ENCODE assay signal across 1 cellular context in the genomic region with DNA sequence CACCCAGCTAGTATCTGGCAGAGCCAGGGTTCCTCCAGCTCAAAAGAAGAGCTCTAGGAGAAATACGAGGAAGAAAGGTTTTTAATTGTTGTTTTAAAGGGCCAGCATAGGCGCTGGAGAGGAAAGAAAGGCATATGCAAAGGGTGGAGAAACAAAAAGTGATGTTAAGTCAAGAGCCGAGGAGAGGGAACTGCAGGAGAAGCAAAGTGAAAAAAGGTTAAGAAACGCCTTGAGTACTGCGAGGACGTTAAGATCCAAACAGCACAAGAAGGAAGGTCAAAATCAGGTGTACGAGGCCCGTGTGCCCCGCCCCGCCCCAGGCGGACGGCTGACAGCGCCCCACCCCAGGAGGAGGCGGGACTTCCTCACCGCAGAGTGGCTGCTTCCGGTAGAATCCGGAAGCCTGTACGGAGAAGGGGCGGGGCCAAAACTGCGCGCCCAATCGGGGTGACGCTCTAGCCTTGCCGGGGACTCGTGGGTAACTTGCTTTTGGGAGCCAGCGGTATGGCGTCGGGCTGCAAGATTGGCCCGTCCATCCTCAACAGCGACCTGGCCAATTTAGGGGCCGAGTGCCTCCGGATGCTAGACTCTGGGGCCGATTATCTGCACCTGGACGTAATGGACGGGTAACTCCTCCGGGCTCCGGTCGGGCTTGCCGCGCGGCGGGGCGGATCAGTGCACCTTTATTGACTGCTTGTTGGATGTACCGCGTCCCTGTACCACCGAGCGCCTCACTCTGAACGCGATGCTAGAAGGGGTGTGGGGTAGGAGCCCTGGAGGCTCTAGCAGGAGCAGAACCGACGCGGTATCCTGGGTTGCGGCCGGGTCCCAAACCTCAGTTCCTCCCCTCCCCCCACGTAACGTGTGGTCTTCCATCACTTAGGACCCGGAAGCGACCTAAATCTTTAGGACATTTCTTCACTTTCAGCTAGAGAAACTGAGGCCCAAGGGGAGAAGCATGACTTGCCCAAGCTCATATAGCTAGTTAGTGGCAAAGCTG.
TF ChIP-seq lines count a peak whose summit lies in the region.

A gene (plus strand): TSS at position 481 of the 1,000 bp plus-strand sequence. CDS start 24 bp downstream, at position 505.

TF ChIP-seq in HepG2, 621 proteins besides CTCF, POLR2A, EP300 and RAD21 (continued from another document and continues in another):
- TF ChIP-seq, protein P1, sequence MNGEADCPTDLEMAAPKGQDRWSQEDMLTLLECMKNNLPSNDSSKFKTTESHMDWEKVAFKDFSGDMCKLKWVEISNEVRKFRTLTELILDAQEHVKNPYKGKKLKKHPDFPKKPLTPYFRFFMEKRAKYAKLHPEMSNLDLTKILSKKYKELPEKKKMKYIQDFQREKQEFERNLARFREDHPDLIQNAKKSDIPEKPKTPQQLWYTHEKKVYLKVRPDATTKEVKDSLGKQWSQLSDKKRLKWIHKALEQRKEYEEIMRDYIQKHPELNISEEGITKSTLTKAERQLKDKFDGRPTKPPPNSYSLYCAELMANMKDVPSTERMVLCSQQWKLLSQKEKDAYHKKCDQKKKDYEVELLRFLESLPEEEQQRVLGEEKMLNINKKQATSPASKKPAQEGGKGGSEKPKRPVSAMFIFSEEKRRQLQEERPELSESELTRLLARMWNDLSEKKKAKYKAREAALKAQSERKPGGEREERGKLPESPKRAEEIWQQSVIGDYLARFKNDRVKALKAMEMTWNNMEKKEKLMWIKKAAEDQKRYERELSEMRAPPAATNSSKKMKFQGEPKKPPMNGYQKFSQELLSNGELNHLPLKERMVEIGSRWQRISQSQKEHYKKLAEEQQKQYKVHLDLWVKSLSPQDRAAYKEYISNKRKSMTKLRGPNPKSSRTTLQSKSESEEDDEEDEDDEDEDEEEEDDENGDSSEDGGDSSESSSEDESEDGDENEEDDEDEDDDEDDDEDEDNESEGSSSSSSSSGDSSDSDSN (CRISPR knock-in tag; IDR thresholded peaks at IDR 0.05): peak; percentile 67
- 0 out of 2 replicates have a peak, but pooled peaks have one; percentile 45 for TF ChIP-seq ZNF550 (CRISPR knock-in tag; IDR thresholded peaks at IDR 0.05; ENCODE audit: borderline replicate concordance)
- TF ChIP-seq MLLT10 (CRISPR knock-in tag; IDR thresholded peaks at IDR 0.05): no peak
- TF ChIP-seq, protein P2, sequence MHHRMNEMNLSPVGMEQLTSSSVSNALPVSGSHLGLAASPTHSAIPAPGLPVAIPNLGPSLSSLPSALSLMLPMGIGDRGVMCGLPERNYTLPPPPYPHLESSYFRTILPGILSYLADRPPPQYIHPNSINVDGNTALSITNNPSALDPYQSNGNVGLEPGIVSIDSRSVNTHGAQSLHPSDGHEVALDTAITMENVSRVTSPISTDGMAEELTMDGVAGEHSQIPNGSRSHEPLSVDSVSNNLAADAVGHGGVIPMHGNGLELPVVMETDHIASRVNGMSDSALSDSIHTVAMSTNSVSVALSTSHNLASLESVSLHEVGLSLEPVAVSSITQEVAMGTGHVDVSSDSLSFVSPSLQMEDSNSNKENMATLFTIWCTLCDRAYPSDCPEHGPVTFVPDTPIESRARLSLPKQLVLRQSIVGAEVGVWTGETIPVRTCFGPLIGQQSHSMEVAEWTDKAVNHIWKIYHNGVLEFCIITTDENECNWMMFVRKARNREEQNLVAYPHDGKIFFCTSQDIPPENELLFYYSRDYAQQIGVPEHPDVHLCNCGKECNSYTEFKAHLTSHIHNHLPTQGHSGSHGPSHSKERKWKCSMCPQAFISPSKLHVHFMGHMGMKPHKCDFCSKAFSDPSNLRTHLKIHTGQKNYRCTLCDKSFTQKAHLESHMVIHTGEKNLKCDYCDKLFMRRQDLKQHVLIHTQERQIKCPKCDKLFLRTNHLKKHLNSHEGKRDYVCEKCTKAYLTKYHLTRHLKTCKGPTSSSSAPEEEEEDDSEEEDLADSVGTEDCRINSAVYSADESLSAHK (CRISPR knock-in tag; IDR thresholded peaks at IDR 0.05; ENCODE audit: borderline replicate concordance): no peak
- no peak for TF ChIP-seq GPN1 (CRISPR knock-in tag; IDR thresholded peaks at IDR 0.05; ENCODE audit: borderline replicate concordance)
- 0 out of 2 replicates have a peak, but pooled peaks have one; percentile 88 for TF ChIP-seq FLYWCH1 (CRISPR knock-in tag; IDR thresholded peaks at IDR 0.05)
- TF ChIP-seq, protein P3, sequence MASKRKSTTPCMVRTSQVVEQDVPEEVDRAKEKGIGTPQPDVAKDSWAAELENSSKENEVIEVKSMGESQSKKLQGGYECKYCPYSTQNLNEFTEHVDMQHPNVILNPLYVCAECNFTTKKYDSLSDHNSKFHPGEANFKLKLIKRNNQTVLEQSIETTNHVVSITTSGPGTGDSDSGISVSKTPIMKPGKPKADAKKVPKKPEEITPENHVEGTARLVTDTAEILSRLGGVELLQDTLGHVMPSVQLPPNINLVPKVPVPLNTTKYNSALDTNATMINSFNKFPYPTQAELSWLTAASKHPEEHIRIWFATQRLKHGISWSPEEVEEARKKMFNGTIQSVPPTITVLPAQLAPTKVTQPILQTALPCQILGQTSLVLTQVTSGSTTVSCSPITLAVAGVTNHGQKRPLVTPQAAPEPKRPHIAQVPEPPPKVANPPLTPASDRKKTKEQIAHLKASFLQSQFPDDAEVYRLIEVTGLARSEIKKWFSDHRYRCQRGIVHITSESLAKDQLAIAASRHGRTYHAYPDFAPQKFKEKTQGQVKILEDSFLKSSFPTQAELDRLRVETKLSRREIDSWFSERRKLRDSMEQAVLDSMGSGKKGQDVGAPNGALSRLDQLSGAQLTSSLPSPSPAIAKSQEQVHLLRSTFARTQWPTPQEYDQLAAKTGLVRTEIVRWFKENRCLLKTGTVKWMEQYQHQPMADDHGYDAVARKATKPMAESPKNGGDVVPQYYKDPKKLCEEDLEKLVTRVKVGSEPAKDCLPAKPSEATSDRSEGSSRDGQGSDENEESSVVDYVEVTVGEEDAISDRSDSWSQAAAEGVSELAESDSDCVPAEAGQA (IDR thresholded peaks at IDR 0.05; ENCODE audit: low read depth): no peak; the same call in 1 of the 2 replicates
- TF ChIP-seq, protein P3 (CRISPR knock-in tag; IDR thresholded peaks at IDR 0.05; ENCODE audit: borderline replicate concordance): no peak
- TF ChIP-seq RBM39 (IDR thresholded peaks at IDR 0.05; ENCODE audit: low read depth, low read length, poor library complexity, severe bottlenecking): peak; percentile 92
- no peak for TF ChIP-seq U2AF2 (IDR thresholded peaks at IDR 0.05; ENCODE audit: low read depth, low read length)
- peak; percentile 73; the same call in 1 of the 2 replicates for TF ChIP-seq NFKBIZ (CRISPR knock-in tag; IDR thresholded peaks at IDR 0.05)
- no peak for TF ChIP-seq ZFP1 (CRISPR knock-in tag; IDR thresholded peaks at IDR 0.05)
- peak; percentile 69 for TF ChIP-seq CBFB (CRISPR knock-in tag; IDR thresholded peaks at IDR 0.05)
- peak; percentile 95 for TF ChIP-seq SP2 (CRISPR knock-in tag; IDR thresholded peaks at IDR 0.05)
- TF ChIP-seq, protein P4, sequence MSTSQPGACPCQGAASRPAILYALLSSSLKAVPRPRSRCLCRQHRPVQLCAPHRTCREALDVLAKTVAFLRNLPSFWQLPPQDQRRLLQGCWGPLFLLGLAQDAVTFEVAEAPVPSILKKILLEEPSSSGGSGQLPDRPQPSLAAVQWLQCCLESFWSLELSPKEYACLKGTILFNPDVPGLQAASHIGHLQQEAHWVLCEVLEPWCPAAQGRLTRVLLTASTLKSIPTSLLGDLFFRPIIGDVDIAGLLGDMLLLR (CRISPR knock-in tag; IDR thresholded peaks at IDR 0.05): peak; percentile 78
- no peak for TF ChIP-seq MIER2 (CRISPR knock-in tag; IDR thresholded peaks at IDR 0.05)
- no peak for TF ChIP-seq ATRX (CRISPR knock-in tag; IDR thresholded peaks at IDR 0.05; ENCODE audit: borderline replicate concordance)
- TF ChIP-seq AKAP8 (CRISPR knock-in tag; IDR thresholded peaks at IDR 0.05): no peak
- TF ChIP-seq, protein P5, sequence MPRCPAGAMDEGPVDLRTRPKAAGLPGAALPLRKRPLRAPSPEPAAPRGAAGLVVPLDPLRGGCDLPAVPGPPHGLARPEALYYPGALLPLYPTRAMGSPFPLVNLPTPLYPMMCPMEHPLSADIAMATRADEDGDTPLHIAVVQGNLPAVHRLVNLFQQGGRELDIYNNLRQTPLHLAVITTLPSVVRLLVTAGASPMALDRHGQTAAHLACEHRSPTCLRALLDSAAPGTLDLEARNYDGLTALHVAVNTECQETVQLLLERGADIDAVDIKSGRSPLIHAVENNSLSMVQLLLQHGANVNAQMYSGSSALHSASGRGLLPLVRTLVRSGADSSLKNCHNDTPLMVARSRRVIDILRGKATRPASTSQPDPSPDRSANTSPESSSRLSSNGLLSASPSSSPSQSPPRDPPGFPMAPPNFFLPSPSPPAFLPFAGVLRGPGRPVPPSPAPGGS (CRISPR knock-in tag; IDR thresholded peaks at IDR 0.05): peak; percentile 85; the same call in 1 of the 2 replicates
- no peak for TF ChIP-seq DPF2 (CRISPR knock-in tag; IDR thresholded peaks at IDR 0.05; ENCODE audit: borderline replicate concordance, low read depth)
- TF ChIP-seq WIZ (CRISPR knock-in tag; IDR thresholded peaks at IDR 0.05): peak; percentile 94
- no peak for TF ChIP-seq ZNF263 (CRISPR knock-in tag; IDR thresholded peaks at IDR 0.05)
- peak; percentile 23; the same call in 1 of the 2 replicates for TF ChIP-seq SRF (IDR thresholded peaks at IDR 0.05; ENCODE audit: low read depth, low read length)
- TF ChIP-seq ZNF225 (CRISPR knock-in tag; IDR thresholded peaks at IDR 0.05): 0 out of 2 replicates have a peak, but pooled peaks have one; percentile 63
- peak; percentile 41; the same call in 1 of the 2 replicates for TF ChIP-seq HDAC2 (CRISPR knock-in tag; IDR thresholded peaks at IDR 0.05)
- TF ChIP-seq, protein P6, sequence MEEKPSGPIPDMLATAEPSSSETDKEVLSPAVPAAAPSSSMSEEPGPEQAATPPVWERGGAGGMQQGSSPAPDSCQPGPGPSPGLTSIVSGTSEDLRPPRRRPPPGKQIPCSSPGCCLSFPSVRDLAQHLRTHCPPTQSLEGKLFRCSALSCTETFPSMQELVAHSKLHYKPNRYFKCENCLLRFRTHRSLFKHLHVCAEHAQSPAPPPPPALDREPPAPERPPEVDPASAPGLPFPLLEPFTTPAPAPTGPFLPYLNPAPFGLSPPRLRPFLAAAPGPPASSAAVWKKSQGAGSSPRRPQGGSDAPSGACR (CRISPR knock-in tag; IDR thresholded peaks at IDR 0.05): peak; percentile 84; the same call in 1 of the 2 replicates
- TF ChIP-seq JUND (CRISPR knock-in tag; IDR thresholded peaks at IDR 0.05): 0 out of 2 replicates have a peak, but pooled peaks have one; percentile 28
- TF ChIP-seq NFYC (CRISPR knock-in tag; IDR thresholded peaks at IDR 0.05): peak; percentile 83
- TF ChIP-seq, protein P7, sequence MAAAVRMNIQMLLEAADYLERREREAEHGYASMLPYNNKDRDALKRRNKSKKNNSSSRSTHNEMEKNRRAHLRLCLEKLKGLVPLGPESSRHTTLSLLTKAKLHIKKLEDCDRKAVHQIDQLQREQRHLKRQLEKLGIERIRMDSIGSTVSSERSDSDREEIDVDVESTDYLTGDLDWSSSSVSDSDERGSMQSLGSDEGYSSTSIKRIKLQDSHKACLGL (CRISPR knock-in tag; IDR thresholded peaks at IDR 0.05): peak; percentile 91; the same call in 1 of the 2 replicates
- TF ChIP-seq MAZ (IDR thresholded peaks at IDR 0.05; ENCODE audit: borderline replicate concordance, low read depth, low read length): peak; percentile 86
- TF ChIP-seq MAZ (CRISPR knock-in tag; IDR thresholded peaks at IDR 0.05; ENCODE audit: low read depth): peak; percentile 95
- TF ChIP-seq TOE1 (CRISPR knock-in tag; IDR thresholded peaks at IDR 0.05): 0 out of 2 replicates have a peak, but pooled peaks have one; percentile 26
- TF ChIP-seq ZC3H13 (CRISPR knock-in tag; IDR thresholded peaks at IDR 0.05): no peak; the same call in 1 of the 2 replicates
- peak; percentile 90 for TF ChIP-seq YY1 (IDR thresholded peaks at IDR 0.05; ENCODE audit: insufficient read depth, insufficient replicate concordance, low read depth, low read length)
- TF ChIP-seq ZNF775 (CRISPR knock-in tag; IDR thresholded peaks at IDR 0.05; ENCODE audit: borderline replicate concordance): no peak
- TF ChIP-seq NR2F6 (IDR thresholded peaks at IDR 0.05): no peak
- TF ChIP-seq NR2F6 (CRISPR knock-in tag; IDR thresholded peaks at IDR 0.05): peak; percentile 42; the same call in 1 of the 2 replicates
- TF ChIP-seq, protein P8, sequence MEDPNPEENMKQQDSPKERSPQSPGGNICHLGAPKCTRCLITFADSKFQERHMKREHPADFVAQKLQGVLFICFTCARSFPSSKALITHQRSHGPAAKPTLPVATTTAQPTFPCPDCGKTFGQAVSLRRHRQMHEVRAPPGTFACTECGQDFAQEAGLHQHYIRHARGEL (CRISPR knock-in tag; IDR thresholded peaks at IDR 0.05): no peak
- TF ChIP-seq SAFB2 (CRISPR knock-in tag; IDR thresholded peaks at IDR 0.05; ENCODE audit: borderline replicate concordance, low read depth): no peak
- TF ChIP-seq, protein P9, sequence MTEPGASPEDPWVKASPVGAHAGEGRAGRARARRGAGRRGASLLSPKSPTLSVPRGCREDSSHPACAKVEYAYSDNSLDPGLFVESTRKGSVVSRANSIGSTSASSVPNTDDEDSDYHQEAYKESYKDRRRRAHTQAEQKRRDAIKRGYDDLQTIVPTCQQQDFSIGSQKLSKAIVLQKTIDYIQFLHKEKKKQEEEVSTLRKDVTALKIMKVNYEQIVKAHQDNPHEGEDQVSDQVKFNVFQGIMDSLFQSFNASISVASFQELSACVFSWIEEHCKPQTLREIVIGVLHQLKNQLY (CRISPR knock-in tag; IDR thresholded peaks at IDR 0.05): peak; percentile 50; the same call in 1 of the 2 replicates
- no peak for TF ChIP-seq CCAR2 (optimal IDR thresholded peaks at IDR 0.05; ENCODE audit: low read depth, low read length)
- TF ChIP-seq ZNF484 (CRISPR knock-in tag; IDR thresholded peaks at IDR 0.05; ENCODE audit: borderline replicate concordance, low read depth): no peak
- TF ChIP-seq ZNF10 (CRISPR knock-in tag; IDR thresholded peaks at IDR 0.05; ENCODE audit: borderline replicate concordance, low read depth): no peak
